ENCODE assay signal across 1 cellular context in genomic region chr16:58678716-58679115, GRCh38.
TF ChIP-seq lines count a peak whose summit lies in the region.

No MANE protein-coding gene starts in this region.

TF ChIP-seq in HepG2, 621 proteins besides CTCF, POLR2A, EP300 and RAD21:
- TF ChIP-seq SMC3 (IDR thresholded peaks at IDR 0.05; ENCODE audit: low read length) (peak; percentile 32; the same call in 1 of the 2 replicates), STAG1 (CRISPR knock-in tag; IDR thresholded peaks at IDR 0.05) (peak; percentile 62), ZNF563 (CRISPR knock-in tag; IDR thresholded peaks at IDR 0.05) (no peak)
